ENCODE assay signal across 1 cellular context in genomic region chr20:2341336-2341735, GRCh38.
TF ChIP-seq lines count a peak whose summit lies in the region.

No MANE protein-coding gene starts in this region.

TF ChIP-seq in GM23338, 12 proteins besides CTCF, POLR2A, EP300 and RAD21 (continued from another document):
- TF ChIP-seq, protein P1, sequence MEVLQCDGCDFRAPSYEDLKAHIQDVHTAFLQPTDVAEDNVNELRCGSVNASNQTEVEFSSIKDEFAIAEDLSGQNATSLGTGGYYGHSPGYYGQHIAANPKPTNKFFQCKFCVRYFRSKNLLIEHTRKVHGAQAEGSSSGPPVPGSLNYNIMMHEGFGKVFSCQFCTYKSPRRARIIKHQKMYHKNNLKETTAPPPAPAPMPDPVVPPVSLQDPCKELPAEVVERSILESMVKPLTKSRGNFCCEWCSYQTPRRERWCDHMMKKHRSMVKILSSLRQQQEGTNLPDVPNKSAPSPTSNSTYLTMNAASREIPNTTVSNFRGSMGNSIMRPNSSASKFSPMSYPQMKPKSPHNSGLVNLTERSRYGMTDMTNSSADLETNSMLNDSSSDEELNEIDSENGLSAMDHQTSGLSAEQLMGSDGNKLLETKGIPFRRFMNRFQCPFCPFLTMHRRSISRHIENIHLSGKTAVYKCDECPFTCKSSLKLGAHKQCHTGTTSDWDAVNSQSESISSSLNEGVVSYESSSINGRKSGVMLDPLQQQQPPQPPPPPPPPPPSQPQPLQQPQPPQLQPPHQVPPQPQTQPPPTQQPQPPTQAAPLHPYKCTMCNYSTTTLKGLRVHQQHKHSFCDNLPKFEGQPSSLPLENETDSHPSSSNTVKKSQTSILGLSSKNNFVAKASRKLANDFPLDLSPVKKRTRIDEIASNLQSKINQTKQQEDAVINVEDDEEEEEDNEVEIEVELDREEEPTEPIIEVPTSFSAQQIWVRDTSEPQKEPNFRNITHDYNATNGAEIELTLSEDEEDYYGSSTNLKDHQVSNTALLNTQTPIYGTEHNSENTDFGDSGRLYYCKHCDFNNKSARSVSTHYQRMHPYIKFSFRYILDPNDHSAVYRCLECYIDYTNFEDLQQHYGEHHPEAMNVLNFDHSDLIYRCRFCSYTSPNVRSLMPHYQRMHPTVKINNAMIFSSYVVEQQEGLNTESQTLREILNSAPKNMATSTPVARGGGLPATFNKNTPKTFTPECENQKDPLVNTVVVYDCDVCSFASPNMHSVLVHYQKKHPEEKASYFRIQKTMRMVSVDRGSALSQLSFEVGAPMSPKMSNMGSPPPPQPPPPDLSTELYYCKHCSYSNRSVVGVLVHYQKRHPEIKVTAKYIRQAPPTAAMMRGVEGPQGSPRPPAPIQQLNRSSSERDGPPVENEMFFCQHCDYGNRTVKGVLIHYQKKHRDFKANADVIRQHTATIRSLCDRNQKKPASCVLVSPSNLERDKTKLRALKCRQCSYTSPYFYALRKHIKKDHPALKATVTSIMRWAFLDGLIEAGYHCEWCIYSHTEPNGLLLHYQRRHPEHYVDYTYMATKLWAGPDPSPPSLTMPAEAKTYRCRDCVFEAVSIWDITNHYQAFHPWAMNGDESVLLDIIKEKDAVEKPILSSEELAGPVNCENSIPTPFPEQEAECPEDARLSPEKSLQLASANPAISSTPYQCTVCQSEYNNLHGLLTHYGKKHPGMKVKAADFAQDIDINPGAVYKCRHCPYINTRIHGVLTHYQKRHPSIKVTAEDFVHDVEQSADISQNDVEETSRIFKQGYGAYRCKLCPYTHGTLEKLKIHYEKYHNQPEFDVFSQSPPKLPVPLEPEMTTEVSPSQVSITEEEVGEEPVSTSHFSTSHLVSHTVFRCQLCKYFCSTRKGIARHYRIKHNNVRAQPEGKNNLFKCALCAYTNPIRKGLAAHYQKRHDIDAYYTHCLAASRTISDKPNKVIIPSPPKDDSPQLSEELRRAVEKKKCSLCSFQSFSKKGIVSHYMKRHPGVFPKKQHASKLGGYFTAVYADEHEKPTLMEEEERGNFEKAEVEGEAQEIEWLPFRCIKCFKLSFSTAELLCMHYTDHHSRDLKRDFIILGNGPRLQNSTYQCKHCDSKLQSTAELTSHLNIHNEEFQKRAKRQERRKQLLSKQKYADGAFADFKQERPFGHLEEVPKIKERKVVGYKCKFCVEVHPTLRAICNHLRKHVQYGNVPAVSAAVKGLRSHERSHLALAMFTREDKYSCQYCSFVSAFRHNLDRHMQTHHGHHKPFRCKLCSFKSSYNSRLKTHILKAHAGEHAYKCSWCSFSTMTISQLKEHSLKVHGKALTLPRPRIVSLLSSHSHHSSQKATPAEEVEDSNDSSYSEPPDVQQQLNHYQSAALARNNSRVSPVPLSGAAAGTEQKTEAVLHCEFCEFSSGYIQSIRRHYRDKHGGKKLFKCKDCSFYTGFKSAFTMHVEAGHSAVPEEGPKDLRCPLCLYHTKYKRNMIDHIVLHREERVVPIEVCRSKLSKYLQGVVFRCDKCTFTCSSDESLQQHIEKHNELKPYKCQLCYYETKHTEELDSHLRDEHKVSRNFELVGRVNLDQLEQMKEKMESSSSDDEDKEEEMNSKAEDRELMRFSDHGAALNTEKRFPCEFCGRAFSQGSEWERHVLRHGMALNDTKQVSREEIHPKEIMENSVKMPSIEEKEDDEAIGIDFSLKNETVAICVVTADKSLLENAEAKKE (CRISPR knock-in tag; IDR thresholded peaks at IDR 0.05), result no peak
- TF ChIP-seq ZNF331 (CRISPR knock-in tag; IDR thresholded peaks at IDR 0.05; ENCODE audit: low read depth), result no peak
